Comparison of ENCODE assay signal across 33 cellular contexts in genomic region chr19:7737215-7737614, GRCh38. TPM values are rescaled to one million over a fixed set of nuclear protein-coding genes. Genes with fewer than 3 reads are reported as not detected.
"Had no signal": no experiment of that assay in that cellular context is flagged by ENCODE, and none has a peak within 500 bp of the region (broad histone marks: within the 10 kb centered on the region; RNA-seq: fewer than 3 reads in every experiment).

No MANE protein-coding gene starts in this region.

- DNase-seq: hypothalamus; immature natural killer cell; left colon; left lung; lower lobe of right lung; mammary epithelial cell; mesenchymal stem cell; naive B cell; natural killer cell; nephron progenitor cell; occipital lobe; retina; right cardiac atrium; stimulated activated CD4-positive, alpha-beta T cell treated with anti-CD3 and anti-CD28 coated beads, Interleukin-1b, Interleukin-23, amount 100 ng/mL, for 48 hours; stimulated activated CD4-positive, alpha-beta T cell treated with anti-CD3 and anti-CD28 coated beads, Interleukin-2, amount 100 ng/mL, for 48 hours; stimulated activated CD4-positive, alpha-beta T cell treated with anti-CD3 and anti-CD28 coated beads, Interleukin-4, amount 100 ng/mL, for 4 hours; stimulated activated CD8-positive, alpha-beta memory T cell treated with anti-CD3 and anti-CD28 coated beads, Interleukin-4, amount 100 ng/mL, for 48 hours; stimulated activated naive CD8-positive, alpha-beta T cell treated with anti-CD3 and anti-CD28 coated beads, Interleukin-15, amount 100 ng/mL, for 72 hours; substantia nigra had no signal

- H3K36me3 ChIP-seq: left lung, lower lobe of right lung, neural progenitor cell, neutrophil, ovary, prostate gland, tibial nerve, vagina had no signal

- H3K27me3 ChIP-seq: neutrophil, ovary, tibial nerve, vagina had no signal

- H3K4me1 ChIP-seq: lower lobe of right lung, neural progenitor cell, prostate gland, tibial nerve, vagina had no signal

- H3K27ac Mint-ChIP-seq: immature natural killer cell, mesothelial cell of epicardium, natural killer cell, nephron progenitor cell, neural progenitor cell, type B pancreatic cell had no signal

- H3K9me3 ChIP-seq: left lung, lower lobe of right lung, neutrophil, ovary, prostate gland, tibial nerve, vagina had no signal

- H3K4me3 ChIP-seq: left lung, lower lobe of right lung, neural progenitor cell, ovary, prostate gland, smooth muscle cell, tibial nerve, vagina had no signal

- H3K9me3 Mint-ChIP-seq: immature natural killer cell; mesothelial cell of epicardium; naive B cell; natural killer cell; nephron progenitor cell; neural progenitor cell; stimulated activated naive CD8-positive, alpha-beta T cell treated with anti-CD3 and anti-CD28 coated beads, Interleukin-15, amount 100 ng/mL, for 72 hours; type B pancreatic cell had no signal

- H3K27ac ChIP-seq: left lung, lower lobe of right lung, neural progenitor cell, neutrophil, ovary, prostate gland, tibial nerve, vagina had no signal

- H3K4me1 Mint-ChIP-seq: immature natural killer cell, mesothelial cell of epicardium, nephron progenitor cell, neural progenitor cell had no signal

- H3K36me3 Mint-ChIP-seq: immature natural killer cell; mesothelial cell of epicardium; naive B cell; natural killer cell; neural progenitor cell; stimulated activated memory B cell treated with anti-CD40 and anti-IgM and Interleukin-4, amounts not matched to agents 10 μg/mL and 1 μg/mL and 100 μg/mL, for 72 hours; type B pancreatic cell had no signal

- H3K4me3 Mint-ChIP-seq: immature natural killer cell; mesothelial cell of epicardium; natural killer cell; nephron progenitor cell; neural progenitor cell; stimulated activated memory B cell treated with anti-CD40 and anti-IgM and Interleukin-4, amounts not matched to agents 10 μg/mL and 1 μg/mL and 100 μg/mL, for 72 hours; stimulated activated naive CD8-positive, alpha-beta T cell treated with anti-CD3 and anti-CD28 coated beads, Interleukin-15, amount 100 ng/mL, for 72 hours; type B pancreatic cell had no signal

- ATAC-seq: left colon; left lung; lower lobe of right lung; natural killer cell; right cardiac atrium; stimulated activated memory B cell treated with anti-CD40 and anti-IgM and Interleukin-4, amounts not matched to agents 10 μg/mL and 1 μg/mL and 100 μg/mL, for 72 hours had no signal

RNA-seq across cellular contexts. Expression of gene CLEC4G, which starts 5.3 kb away (rescaled TPM):
- total RNA-seq: mammary epithelial cell, mesothelial cell of epicardium, natural killer cell, smooth muscle cell had no signal

RNA-seq across cellular contexts. Expression of gene CD209, which starts 10.1 kb away (rescaled TPM):
- total RNA-seq: mammary epithelial cell, mesothelial cell of epicardium, smooth muscle cell had no signal

RNA-seq across cellular contexts. Expression of gene CLEC4M, which starts 25.8 kb away (rescaled TPM):
- total RNA-seq: left colon, mammary epithelial cell, mononuclear cell, natural killer cell, occipital lobe, right cardiac atrium, skeletal muscle tissue, smooth muscle cell, temporal lobe, urinary bladder, vagina had no signal

RNA-seq across cellular contexts. Expression of gene FCER2, which starts 35.3 kb away (rescaled TPM):
- total RNA-seq: mammary epithelial cell, mesothelial cell of epicardium, occipital lobe, right cardiac atrium, smooth muscle cell, vagina had no signal
